In the genomic region with DNA sequence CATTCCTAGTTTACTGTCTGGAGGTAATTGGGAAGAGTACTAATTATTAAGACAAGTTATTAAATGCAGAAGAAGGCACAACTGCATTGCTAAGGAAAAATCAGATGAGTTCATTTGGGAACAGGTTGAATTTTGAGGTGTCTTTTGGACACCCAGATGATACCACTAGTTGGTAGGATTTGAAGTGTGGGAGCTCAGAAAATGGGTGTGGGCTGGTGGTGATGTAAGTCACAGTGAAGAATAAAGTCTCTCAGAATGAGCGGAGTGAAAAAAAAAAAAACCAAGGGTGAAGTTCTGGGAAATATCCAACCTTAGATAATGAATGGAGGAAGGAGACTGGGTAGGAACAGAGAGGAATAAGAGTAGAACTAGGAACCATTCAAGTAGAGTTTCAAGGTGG, we compare ENCODE assay signal across 20 cellular contexts.
"Had no signal": no experiment of that assay in that cellular context is flagged by ENCODE, and none has a peak within 500 bp of the region (broad histone marks: within the 10 kb centered on the region; RNA-seq: fewer than 3 reads in every experiment).

No MANE protein-coding gene starts in this region.

- DNase-seq: stimulated activated CD4-positive, alpha-beta T cell treated with anti-CD3 and anti-CD28 coated beads, Interleukin-2, amount 100 ng/mL, for 48 hours; stimulated activated CD4-positive, alpha-beta T cell treated with anti-CD3 and anti-CD28 coated beads, Interleukin-4, amount 100 ng/mL, for 1 hour; stimulated activated CD4-positive, alpha-beta T cell treated with anti-CD3 and anti-CD28 coated beads, Interleukin-4, amount 100 ng/mL, for 24 hours; stimulated activated CD4-positive, alpha-beta T cell treated with anti-CD3 and anti-CD28 coated beads, Interleukin-4, amount 100 ng/mL, for 4 hours; stimulated activated CD8-positive, alpha-beta memory T cell treated with anti-CD3 and anti-CD28 coated beads, Interleukin-4, amount 100 ng/mL, for 48 hours; stimulated activated naive B cell treated with anti-CD40 and anti-IgM and Interleukin-4, amounts not matched to agents 10 μg/mL and 1 μg/mL and 100 μg/mL, for 72 hours; stimulated activated naive CD4-positive, alpha-beta T cell; stimulated activated naive CD4-positive, alpha-beta T cell treated with Interleukin-2 at 50 U/mL for 16 hours; stimulated activated naive CD8-positive, alpha-beta T cell treated with anti-CD3 and anti-CD28 coated beads, Interleukin-15, amount 100 ng/mL, for 72 hours; stimulated activated naive CD8-positive, alpha-beta T cell treated with anti-CD3 and anti-CD28 coated beads, Interleukin-15, Interleukin-2, amounts not matched to agents 100 U/mL and 50 U/mL, for 24 hours; stomach; substantia nigra; testis; thyroid gland; tibial artery; transverse colon; trophoblast cell; upper lobe of left lung; upper lobe of right lung; uterus had no signal
